ENCODE assay signal across 19 cellular contexts in the genomic region with DNA sequence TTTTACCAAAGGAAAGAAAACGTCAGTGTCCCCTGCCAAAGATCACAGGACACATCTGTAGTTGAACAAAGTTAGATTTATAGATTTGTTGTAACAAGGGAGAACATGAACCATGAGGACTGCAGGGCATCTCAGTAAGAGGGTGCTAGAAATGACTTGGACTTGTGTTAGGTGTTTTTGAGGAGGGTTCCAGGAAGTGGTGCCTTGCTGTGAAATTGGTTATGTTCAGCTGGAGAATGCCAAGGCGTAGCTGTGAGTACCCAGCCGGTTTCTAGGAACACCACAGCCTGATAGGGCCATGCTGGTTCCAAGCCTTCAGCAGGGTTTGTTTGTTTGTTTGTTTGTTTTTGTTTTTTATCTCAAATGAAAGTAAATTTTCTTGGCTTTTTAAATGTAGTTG. TPM values are rescaled to one million over a fixed set of nuclear protein-coding genes. Genes with fewer than 3 reads are reported as not detected.
DNase-seq lines count a peak whose midpoint lies in the region; ATAC-seq and TF ChIP-seq lines count a peak whose summit lies in the region.
"Had no signal": no experiment of that assay in that cellular context is flagged by ENCODE, and none has a peak within 500 bp of the region (broad histone marks: within the 10 kb centered on the region; RNA-seq: fewer than 3 reads in every experiment).

No MANE protein-coding gene starts in this region.

- peak; percentile 72 to 75 for ATAC-seq in natural killer cell treated with Interleukin-12 subunit alpha and Interleukin-12 subunit beta and Interleukin-15 and Interleukin-18, amount 100 ng/mL, for 72 hours
- ATAC-seq in natural killer cell (no peak), GM18519 (IDR thresholded peaks at IDR 0.05; ENCODE audit: low FRiP score, unreplicated experiment) (no peak), GM21526 (IDR thresholded peaks at IDR 0.05; ENCODE audit: low FRiP score, unreplicated experiment) (no peak)
- ATAC-seq: GM23338, HCT116, PC-3 had no signal

- H3K27ac Mint-ChIP-seq in natural killer cell treated with Interleukin-12 subunit alpha and Interleukin-12 subunit beta and Interleukin-15 and Interleukin-18, amount 100 ng/mL, for 72 hours, result peak overlapping the region; percentile 58 to 61
- H3K27ac Mint-ChIP-seq in natural killer cell (no peak overlapping the region), immature natural killer cell (peak overlapping the region in 4 of 6 donors; percentile 6 to 58 (median 24))
- H3K27ac Mint-ChIP-seq in activated CD4-positive, alpha-beta memory T cell treated with anti-CD3 and anti-CD28 coated beads for 36 hours, result peak overlapping the region; percentile 32
- H3K27ac Mint-ChIP-seq: GM23338 had no signal

- no peaks in the 10 kb centered on the region for H3K36me3 Mint-ChIP-seq in natural killer cell treated with Interleukin-12 subunit alpha and Interleukin-12 subunit beta and Interleukin-15 and Interleukin-18, amount 100 ng/mL, for 72 hours
- H3K36me3 Mint-ChIP-seq in natural killer cell (no peaks in the 10 kb centered on the region), immature natural killer cell (no peaks in the 10 kb centered on the region)
- no peaks in the 10 kb centered on the region for H3K36me3 Mint-ChIP-seq in activated CD4-positive, alpha-beta memory T cell treated with anti-CD3 and anti-CD28 coated beads for 36 hours

- intact Hi-C loops in natural killer cell (cut with micrococcal nuclease), result no loop called here
- intact Hi-C loops in activated CD4-positive, alpha-beta memory T cell treated with anti-CD3 and anti-CD28 coated beads for 36 hours (cut with micrococcal nuclease), result no loop called here

- no peaks in the 10 kb centered on the region for H3K27me3 Mint-ChIP-seq in natural killer cell treated with Interleukin-12 subunit alpha and Interleukin-12 subunit beta and Interleukin-15 and Interleukin-18, amount 100 ng/mL, for 72 hours
- no peaks in the 10 kb centered on the region for H3K27me3 Mint-ChIP-seq in natural killer cell (ENCODE audit: low read depth in 2 of 2)
- no peaks in the 10 kb centered on the region for H3K27me3 Mint-ChIP-seq in activated CD4-positive, alpha-beta memory T cell treated with anti-CD3 and anti-CD28 coated beads for 36 hours
- H3K27me3 Mint-ChIP-seq in immature natural killer cell (ENCODE audit: low read depth in 3 of 3), result no peaks in the 10 kb centered on the region

- CTCF ChIA-PET in activated CD4-positive, alpha-beta memory T cell treated with anti-CD3 and anti-CD28 coated beads for 36 hours (lab: Charles Lee), result no interaction called here

- peaks cover 23 to 26% of the 10 kb centered on the region in 2 donors for H3K4me1 Mint-ChIP-seq in natural killer cell treated with Interleukin-12 subunit alpha and Interleukin-12 subunit beta and Interleukin-15 and Interleukin-18, amount 100 ng/mL, for 72 hours (ENCODE audit: low read depth in 2 of 2)
- peaks cover 19 to 23% of the 10 kb centered on the region in 2 donors for H3K4me1 Mint-ChIP-seq in natural killer cell
- peaks cover 46% of the 10 kb centered on the region for H3K4me1 Mint-ChIP-seq in activated CD4-positive, alpha-beta memory T cell treated with anti-CD3 and anti-CD28 coated beads for 36 hours (ENCODE audit: low read depth)
- peaks cover 19 to 25% of the 10 kb centered on the region in 2 donors for H3K4me1 Mint-ChIP-seq in immature natural killer cell
- H3K4me1 Mint-ChIP-seq: GM23338 had no signal

- DNase-seq in natural killer cell treated with Interleukin-12 subunit alpha and Interleukin-12 subunit beta and Interleukin-15 and Interleukin-18, amount 100 ng/mL, for 72 hours (ENCODE audit: low spot score), result no peak
- DNase-seq in natural killer cell (no peak), immature natural killer cell (no peak), foreskin melanocyte (no peak)
- peak; percentile 28 for DNase-seq in activated CD4-positive, alpha-beta memory T cell treated with anti-CD3 and anti-CD28 coated beads for 36 hours
- DNase-seq: DMS79, IMR-90, NCI-H1417 treated with DMSO at 0.1 percent for 48 hours, NCI-H187 treated with DMSO at 0.1 percent for 48 hours, NCI-H226, NCI-H524, NCI-H82, PC-3, RPMI8226, SHP77 treated with DMSO at 0.1 percent for 48 hours had no signal

- H3K9me3 Mint-ChIP-seq in natural killer cell treated with Interleukin-12 subunit alpha and Interleukin-12 subunit beta and Interleukin-15 and Interleukin-18, amount 100 ng/mL, for 72 hours, result no peaks in the 10 kb centered on the region
- no peaks in the 10 kb centered on the region for H3K9me3 Mint-ChIP-seq in natural killer cell
- H3K9me3 Mint-ChIP-seq in activated CD4-positive, alpha-beta memory T cell treated with anti-CD3 and anti-CD28 coated beads for 36 hours, result no peaks in the 10 kb centered on the region
- H3K9me3 Mint-ChIP-seq in immature natural killer cell, result no peaks in the 10 kb centered on the region
- H3K9me3 Mint-ChIP-seq: GM23338 had no signal

- H3K4me3 Mint-ChIP-seq in natural killer cell treated with Interleukin-12 subunit alpha and Interleukin-12 subunit beta and Interleukin-15 and Interleukin-18, amount 100 ng/mL, for 72 hours, result peak overlapping the region; percentile 49
- no peak overlapping the region for H3K4me3 Mint-ChIP-seq in natural killer cell
- H3K4me3 Mint-ChIP-seq in activated CD4-positive, alpha-beta memory T cell treated with anti-CD3 and anti-CD28 coated beads for 36 hours, result no peak overlapping the region
- peak overlapping the region in 1 of 5 donors; percentile 14 for H3K4me3 Mint-ChIP-seq in immature natural killer cell
- H3K4me3 Mint-ChIP-seq: GM23338 had no signal

- no peak for TF ChIP-seq CTCF in natural killer cell (IDR thresholded peaks at IDR 0.05)

- POLR2A ChIA-PET in activated CD4-positive, alpha-beta memory T cell treated with anti-CD3 and anti-CD28 coated beads for 36 hours (lab: Charles Lee), result no interaction called here

RNA-seq across cellular contexts. Expression of gene SPEF2, which starts 5.3 kb away (rescaled TPM):
- total RNA-seq in natural killer cell treated with Interleukin-12 subunit alpha and Interleukin-12 subunit beta and Interleukin-15 and Interleukin-18, amount 100 ng/mL, for 72 hours, result 1 to 10 TPM; 8.9 to 9.5 TPM
- 10 to 100 TPM in 1 of 3 donors, 1 to 10 TPM in 2; 6.2 to 13.1 (median 8.5) TPM for total RNA-seq in natural killer cell
- total RNA-seq in activated CD4-positive, alpha-beta memory T cell treated with anti-CD3 and anti-CD28 coated beads for 36 hours, result 10 to 100 TPM; 10.6 to 13.0 TPM
- polyA plus RNA-seq in immature natural killer cell, result 1 to 10 TPM; 2.2 to 5.1 (median 4.9) TPM

Comparison
In these comparisons a context has a peak if more than half of its experiments do, and no peak if none do; other contexts are left out.
1. ATAC-seq: peak in natural killer cell treated with Interleukin-12 subunit alpha and Interleukin-12 subunit beta and Interleukin-15 and Interleukin-18, amount 100 ng/mL, for 72 hours (2 of 2); none in natural killer cell (0 of 3), GM18519 (single experiment) and GM21526 (single experiment).
2. H3K27ac Mint-ChIP-seq: peak in natural killer cell treated with Interleukin-12 subunit alpha and Interleukin-12 subunit beta and Interleukin-15 and Interleukin-18, amount 100 ng/mL, for 72 hours (2 of 2), activated CD4-positive, alpha-beta memory T cell treated with anti-CD3 and anti-CD28 coated beads for 36 hours (single experiment) and immature natural killer cell (4 of 6); none in natural killer cell (0 of 2).